Comparison of ENCODE assay signal across 13 cellular contexts in the genomic region with DNA sequence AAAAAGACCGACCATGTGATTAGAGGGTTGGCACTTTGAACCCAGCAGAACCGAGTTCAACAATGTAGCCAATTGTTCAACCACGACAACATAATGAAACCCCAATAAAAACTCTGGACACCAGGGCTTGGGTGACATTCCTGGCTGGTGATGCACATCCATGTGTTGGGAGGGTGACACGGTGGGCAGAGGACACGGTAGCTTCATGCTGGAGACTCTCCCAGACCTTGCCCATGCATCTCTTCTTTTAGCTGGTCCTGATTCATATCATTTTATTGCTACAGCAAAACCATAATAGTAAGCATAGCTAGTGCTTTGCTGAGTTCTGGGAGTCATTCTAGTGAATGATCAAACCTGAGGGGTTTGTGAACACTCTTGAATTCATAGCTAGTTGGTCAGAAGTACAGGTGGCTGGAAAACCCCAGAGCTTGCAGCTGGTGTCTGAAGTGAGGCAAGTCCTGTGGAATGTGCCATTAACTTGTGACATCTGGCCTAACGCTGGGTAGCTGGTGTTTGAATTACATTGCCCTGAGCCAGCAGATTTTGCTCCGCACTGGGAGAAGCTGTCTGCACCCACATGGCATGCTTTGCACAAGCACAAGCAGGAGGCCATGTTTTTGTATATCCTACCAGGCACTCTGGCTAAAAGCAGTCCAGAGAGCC. TPM values are rescaled to one million over a fixed set of nuclear protein-coding genes. Genes with fewer than 3 reads are reported as not detected.
DNase-seq lines count a peak whose midpoint lies in the region; ATAC-seq and TF ChIP-seq lines count a peak whose summit lies in the region.
"Had no signal": no experiment of that assay in that cellular context is flagged by ENCODE, and none has a peak within 500 bp of the region (broad histone marks: within the 10 kb centered on the region; RNA-seq: fewer than 3 reads in every experiment).

No MANE protein-coding gene starts in this region.

- H3K27me3 Mint-ChIP-seq in osteocyte (ENCODE audit: unreplicated experiment) = no peaks in the 10 kb centered on the region
- H3K27me3 Mint-ChIP-seq in stimulated activated memory B cell treated with anti-CD40 and anti-IgM and Interleukin-4, amounts not matched to agents 10 μg/mL and 1 μg/mL and 100 μg/mL, for 72 hours = no peaks in the 10 kb centered on the region
- H3K27me3 Mint-ChIP-seq: activated naive CD8-positive, alpha-beta T cell treated with anti-CD3 and anti-CD28 coated beads, Interleukin-2, amount 10 ng/mL, durations not matched to agents 7 days and 5 days had no signal

- no peak for ATAC-seq in stimulated activated memory B cell treated with anti-CD40 and anti-IgM and Interleukin-4, amounts not matched to agents 10 μg/mL and 1 μg/mL and 100 μg/mL, for 72 hours

- TF ChIP-seq CTCF in osteocyte (IDR thresholded peaks at IDR 0.05) = no peak

- H3K4me1 Mint-ChIP-seq in osteocyte (ENCODE audit: unreplicated experiment) = no peaks in the 10 kb centered on the region
- no peaks in the 10 kb centered on the region for H3K4me1 Mint-ChIP-seq in stimulated activated memory B cell treated with anti-CD40 and anti-IgM and Interleukin-4, amounts not matched to agents 10 μg/mL and 1 μg/mL and 100 μg/mL, for 72 hours
- H3K4me1 Mint-ChIP-seq: activated naive CD8-positive, alpha-beta T cell treated with anti-CD3 and anti-CD28 coated beads, Interleukin-2, amount 10 ng/mL, durations not matched to agents 7 days and 5 days had no signal

- peaks cover 45% of the 10 kb centered on the region for H3K36me3 Mint-ChIP-seq in osteocyte (ENCODE audit: unreplicated experiment)
- H3K36me3 Mint-ChIP-seq in stimulated activated memory B cell treated with anti-CD40 and anti-IgM and Interleukin-4, amounts not matched to agents 10 μg/mL and 1 μg/mL and 100 μg/mL, for 72 hours = peaks cover 81% of the 10 kb centered on the region

- H3K9me3 Mint-ChIP-seq in osteocyte (ENCODE audit: unreplicated experiment) = no peaks in the 10 kb centered on the region
- H3K9me3 Mint-ChIP-seq in stimulated activated memory B cell treated with anti-CD40 and anti-IgM and Interleukin-4, amounts not matched to agents 10 μg/mL and 1 μg/mL and 100 μg/mL, for 72 hours = peaks cover 5% of the 10 kb centered on the region

- DNase-seq in DMS 273 treated with DMSO at 0.1 percent for 48 hours (lab: John Stamatoyannopoulos, UW) = peak; percentile 13
- DNase-seq in HK-2 (ENCODE audit: unreplicated experiment) = peak; percentile 57
- DNase-seq in epidermal melanocyte (ENCODE audit: insufficient read length, low spot score) = peak; percentile 25
- DNase-seq in osteocyte (ENCODE audit: extremely low spot score, unreplicated experiment) = peak; percentile 51
- DNase-seq in putamen (ENCODE audit: low spot score) = no peak
- no peak for DNase-seq in NCI-H345 (lab: John Stamatoyannopoulos, UW)
- DNase-seq in NK-92 (lab: John Stamatoyannopoulos, UW; ENCODE audit: unreplicated experiment) = no peak
- DNase-seq: activated naive CD8-positive, alpha-beta T cell treated with anti-CD3 and anti-CD28 coated beads, Interleukin-2, amount 10 ng/mL, durations not matched to agents 7 days and 5 days; hippocampal formation; midbrain; NCI-H2029; uterus had no signal

- no peak overlapping the region for H3K4me3 Mint-ChIP-seq in osteocyte (ENCODE audit: unreplicated experiment)
- no peak overlapping the region for H3K4me3 Mint-ChIP-seq in stimulated activated memory B cell treated with anti-CD40 and anti-IgM and Interleukin-4, amounts not matched to agents 10 μg/mL and 1 μg/mL and 100 μg/mL, for 72 hours
- H3K4me3 Mint-ChIP-seq: activated naive CD8-positive, alpha-beta T cell treated with anti-CD3 and anti-CD28 coated beads, Interleukin-2, amount 10 ng/mL, durations not matched to agents 7 days and 5 days had no signal

- no peak overlapping the region for H3K27ac Mint-ChIP-seq in osteocyte (ENCODE audit: unreplicated experiment)
- no peak overlapping the region for H3K27ac Mint-ChIP-seq in stimulated activated memory B cell treated with anti-CD40 and anti-IgM and Interleukin-4, amounts not matched to agents 10 μg/mL and 1 μg/mL and 100 μg/mL, for 72 hours
- H3K27ac Mint-ChIP-seq: activated naive CD8-positive, alpha-beta T cell treated with anti-CD3 and anti-CD28 coated beads, Interleukin-2, amount 10 ng/mL, durations not matched to agents 7 days and 5 days had no signal

RNA-seq across cellular contexts. Expression of gene RPUSD4, which starts 14.0 kb away (rescaled TPM):
- 27.1 and 28.0 TPM in 2 replicates for total RNA-seq in osteocyte

RNA-seq across cellular contexts. Expression of gene FAM118B, which starts 14.2 kb away (rescaled TPM):
- 23.3 and 26.5 TPM in 2 replicates for total RNA-seq in osteocyte

Comparison
In these comparisons a context has a peak if more than half of its experiments do, and no peak if none do; other contexts are left out.
1. DNase-seq: peak in DMS 273 treated with DMSO at 0.1 percent for 48 hours (single experiment), HK-2 (single experiment), epidermal melanocyte (single experiment) and osteocyte (single experiment); none in putamen (single experiment), NCI-H345 (single experiment) and NK-92 (single experiment).